Comparison of ENCODE assay signal across 26 cellular contexts in the genomic region with DNA sequence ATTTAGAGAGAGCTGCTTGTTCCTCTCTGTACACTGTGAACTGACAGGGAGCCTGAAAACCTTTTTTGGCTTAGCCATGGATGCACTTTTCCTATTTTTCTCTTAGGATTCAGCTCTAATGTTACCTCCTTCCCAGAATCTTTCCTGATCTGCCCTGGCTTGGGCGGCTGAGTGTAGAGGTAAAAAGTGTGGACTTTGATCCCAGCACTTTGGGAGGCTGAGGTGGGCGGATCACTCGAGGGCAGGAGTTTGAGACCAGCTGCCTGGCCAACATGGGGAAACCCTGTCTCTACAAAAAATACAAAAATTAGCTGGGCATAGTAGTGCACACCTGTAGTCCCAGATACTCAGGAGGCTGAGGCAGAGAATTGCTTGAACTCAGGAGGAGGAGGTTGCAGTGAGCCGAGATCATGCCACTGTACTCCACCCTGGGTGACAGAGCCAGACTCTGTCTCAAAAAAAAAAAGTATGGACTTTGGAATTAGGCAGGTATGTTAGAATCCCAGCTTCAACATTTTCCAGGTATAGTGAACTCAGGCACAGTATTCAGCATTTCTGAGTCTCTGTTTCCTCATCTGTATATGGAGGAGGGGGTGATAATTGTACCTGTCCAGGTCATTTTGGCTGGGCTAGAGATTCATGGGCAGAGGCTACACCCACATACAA.
"Had no signal": no experiment of that assay in that cellular context is flagged by ENCODE, and none has a peak within 500 bp of the region (broad histone marks: within the 10 kb centered on the region; RNA-seq: fewer than 3 reads in every experiment).

No MANE protein-coding gene starts in this region.

- DNase-seq: naive B cell; naive thymus-derived CD8-positive, alpha-beta T cell; nephron progenitor cell; nucleus accumbens; ovary; posterior cingulate gyrus; psoas muscle; right cardiac atrium; stimulated activated CD4-positive, alpha-beta T cell treated with anti-CD3 and anti-CD28 coated beads, Interleukin-15, amount 100 ng/mL, for 24 hours; stimulated activated CD4-positive, alpha-beta T cell treated with anti-CD3 and anti-CD28 coated beads, Interleukin-2, amount 100 ng/mL, for 24 hours; stimulated activated CD4-positive, alpha-beta T cell treated with anti-CD3 and anti-CD28 coated beads, Interleukin-2, amount 100 ng/mL, for 48 hours; stimulated activated CD4-positive, alpha-beta T cell treated with anti-CD3 and anti-CD28 coated beads, Interleukin-4, amount 100 ng/mL, for 24 hours; stimulated activated naive B cell treated with anti-CD40 and anti-IgM and Interleukin-4, amounts not matched to agents 10 μg/mL and 1 μg/mL and 100 μg/mL, for 72 hours; stimulated activated naive CD4-positive, alpha-beta T cell treated with Interleukin-2 at 50 U/mL for 16 hours; stomach; thyroid gland; upper lobe of right lung; uterus had no signal

- H3K9me3 ChIP-seq: neutrophil, ovary, psoas muscle, thoracic aorta, thyroid gland, upper lobe of right lung, uterus had no signal

- H3K27ac ChIP-seq: neutrophil, ovary, parathyroid adenoma, psoas muscle, skin epidermis, stomach, thoracic aorta, thyroid gland, tibial nerve, upper lobe of right lung, uterus had no signal

- ATAC-seq: naive thymus-derived CD8-positive, alpha-beta T cell; natural killer cell treated with Interleukin-12 subunit alpha and Interleukin-12 subunit beta and Interleukin-15 and Interleukin-18, amount 100 ng/mL, for 72 hours; psoas muscle; right cardiac atrium; sciatic nerve; stimulated activated effector memory CD8-positive, alpha-beta T cell treated with anti-CD3 and anti-CD28 coated beads, Interleukin-12 subunit alpha, Interleukin-12 subunit beta, amount 100 ng/mL, for 72 hours; stimulated activated naive B cell treated with anti-CD40 and anti-IgM and Interleukin-4, amounts not matched to agents 10 μg/mL and 1 μg/mL and 100 μg/mL, for 72 hours; upper lobe of right lung had no signal

- H3K27me3 ChIP-seq: neutrophil, ovary, stomach, thyroid gland, tibial nerve, upper lobe of right lung, uterus had no signal

- H3K4me1 ChIP-seq: parathyroid adenoma, psoas muscle, stomach, thyroid gland, tibial nerve, upper lobe of right lung, uterus had no signal

- H3K9ac ChIP-seq: parathyroid adenoma had no signal

- H3K36me3 ChIP-seq: neutrophil, ovary, stomach, thoracic aorta, thyroid gland, tibial nerve, upper lobe of right lung, uterus had no signal

- H3K4me3 ChIP-seq: ovary, psoas muscle, skin epidermis, stomach, thoracic aorta, thyroid gland, tibial nerve, upper lobe of right lung, uterus had no signal
